Comparison of ENCODE assay signal across 5 cellular contexts in genomic region chr1:48946070-48946469, GRCh38.
"Had no signal": no experiment of that assay in that cellular context is flagged by ENCODE, and none has a peak within 500 bp of the region (broad histone marks: within the 10 kb centered on the region; RNA-seq: fewer than 3 reads in every experiment).

No MANE protein-coding gene starts in this region.

- FAIRE-seq: HTR-8/SVneo, K562 had no signal

- ATAC-seq: K562 had no signal

- H3K27ac ChIP-seq: HL-60 had no signal

- DNase-seq: IMR-90, KBM-7 had no signal

- H3K4me3 ChIP-seq: K562 had no signal
